ENCODE assay signal across 17 cellular contexts in the genomic region with DNA sequence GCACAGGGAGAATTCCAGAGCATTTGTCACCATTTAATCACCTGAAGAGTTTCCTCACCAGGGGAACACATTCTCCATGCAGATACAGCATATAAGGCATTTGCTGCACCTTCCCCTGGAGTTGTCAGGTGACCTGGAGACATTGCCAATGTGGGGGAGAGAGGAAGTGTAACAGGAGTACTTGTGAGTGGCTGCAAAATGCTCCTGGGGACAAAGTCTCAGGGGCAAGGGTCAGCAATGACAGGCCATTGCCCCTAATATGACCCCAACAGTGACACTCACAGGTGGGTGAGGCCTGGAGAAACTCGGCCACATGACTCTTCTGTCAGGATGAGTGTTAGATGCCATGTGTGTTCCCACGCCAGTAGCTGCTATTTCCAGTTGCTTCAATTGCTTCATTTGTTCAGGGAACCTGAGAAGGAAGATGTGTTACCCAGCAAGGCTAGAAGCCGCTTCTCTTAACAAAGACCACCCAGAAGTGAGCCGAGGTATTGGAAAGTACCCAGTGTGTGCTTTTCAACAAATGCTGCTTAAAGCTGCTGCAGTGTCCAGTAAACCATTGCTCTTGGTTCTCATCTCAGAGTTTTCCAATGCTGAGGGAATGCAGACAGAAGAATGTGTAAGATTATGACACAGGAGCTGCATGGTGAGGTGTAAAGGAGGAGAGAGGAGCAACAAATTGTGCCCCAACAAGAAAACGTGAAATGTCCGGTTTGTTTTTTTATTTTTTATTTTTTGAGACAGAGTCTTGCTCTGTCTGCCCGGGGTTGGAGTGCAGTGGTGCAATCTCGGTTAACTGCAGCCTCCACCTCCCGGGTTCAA.
DNase-seq lines count a peak whose midpoint lies in the region; ATAC-seq, FAIRE-seq and TF ChIP-seq lines count a peak whose summit lies in the region.
"Had no signal": no experiment of that assay in that cellular context is flagged by ENCODE, and none has a peak within 500 bp of the region (broad histone marks: within the 10 kb centered on the region; RNA-seq: fewer than 3 reads in every experiment).

No MANE protein-coding gene starts in this region.

- peak overlapping the region; percentile 47; the same call in 1 of the 2 replicates for H3K9ac ChIP-seq in BLaER1
- H3K9ac ChIP-seq in Loucy (ENCODE audit: low read depth, low read length, poor library complexity, severe bottlenecking), result no peak overlapping the region

- ATAC-seq in HG02571 (IDR thresholded peaks at IDR 0.05; ENCODE audit: unreplicated experiment), result no peak
- ATAC-seq: HCT116 had no signal

- H3K27me3 ChIP-seq in BLaER1 (no peaks in the 10 kb centered on the region), Loucy (ENCODE audit: insufficient read depth, low read length, poor library complexity, severe bottlenecking) (no peaks in the 10 kb centered on the region)
- H3K27me3 ChIP-seq: adrenal gland, upper lobe of left lung had no signal

- no peaks in the 10 kb centered on the region for H3K9me3 ChIP-seq in BLaER1
- H3K9me3 ChIP-seq in Loucy (ENCODE audit: insufficient read depth, low read depth, low read length), result no peaks in the 10 kb centered on the region
- H3K9me3 ChIP-seq: adrenal gland, upper lobe of left lung had no signal

- H3K36me3 Mint-ChIP-seq in dendritic cell treated with granulocyte-macrophage colony-stimulating factor and Interleukin-4, amounts not matched to agents 40 ng/mL and 50 ng/mL, for 4 days (ENCODE audit: low read depth), result no peaks in the 10 kb centered on the region
- H3K36me3 Mint-ChIP-seq: activated CD4-positive, alpha-beta memory T cell treated with anti-CD3 and anti-CD28 coated beads for 36 hours; stimulated activated naive B cell treated with anti-CD40 and anti-IgM and Interleukin-4, amounts not matched to agents 10 μg/mL and 1 μg/mL and 100 μg/mL, for 72 hours had no signal

- H3K9me2 ChIP-seq in Loucy (replicated peaks; ENCODE audit: low read depth, low read length), result no peaks in the 10 kb centered on the region

- H4K20me1 ChIP-seq in BLaER1 (no peaks in the 10 kb centered on the region), Loucy (ENCODE audit: insufficient read depth, low read length, poor library complexity, severe bottlenecking) (no peaks in the 10 kb centered on the region)

- H3K36me3 ChIP-seq in BLaER1, result no peaks in the 10 kb centered on the region
- H3K36me3 ChIP-seq in Loucy (ENCODE audit: insufficient read depth, low read length), result no peaks in the 10 kb centered on the region
- H3K36me3 ChIP-seq: adrenal gland, upper lobe of left lung had no signal

- peak overlapping the region; percentile 82 for H3K27ac ChIP-seq in BLaER1
- H3K27ac ChIP-seq: adrenal gland, skin epidermis, upper lobe of left lung had no signal

- DNase-seq in mucosa of gallbladder (ENCODE audit: low spot score) (peak; percentile 26), GM19239 (ENCODE audit: insufficient read length, low spot score) (no peak), hypothalamus (lab: John Stamatoyannopoulos, UW) (no peak), NCI-H1105 (lab: John Stamatoyannopoulos, UW) (no peak)
- DNase-seq: mammary epithelial cell, NCI-H1436 treated with DMSO at 0.1 percent for 48 hours had no signal

- no peaks in the 10 kb centered on the region for H3F3A ChIP-seq in Loucy (ENCODE audit: low read depth)

- H3K4me1 Mint-ChIP-seq in dendritic cell treated with granulocyte-macrophage colony-stimulating factor and Interleukin-4, amounts not matched to agents 40 ng/mL and 50 ng/mL, for 4 days (ENCODE audit: low read depth), result peaks cover 28% of the 10 kb centered on the region

- TF ChIP-seq CTCF in Loucy (conservative IDR thresholded peaks at IDR 0.05; ENCODE audit: low read length), result no peak

- H3K9me3 Mint-ChIP-seq in dendritic cell treated with granulocyte-macrophage colony-stimulating factor and Interleukin-4, amounts not matched to agents 40 ng/mL and 50 ng/mL, for 4 days, result no peaks in the 10 kb centered on the region
- H3K9me3 Mint-ChIP-seq: activated CD4-positive, alpha-beta memory T cell treated with anti-CD3 and anti-CD28 coated beads for 36 hours; activated T-helper 1 cell treated with anti-CD3 and anti-CD28 coated beads, Interleukin-12 subunit alpha, Interleukin-12 subunit beta, Interleukin-2, Interleukin-4 antibody, amounts not matched to agents 30 ng/mL and 10 ng/mL and 1 ng/mL, durations not matched to agents 14 hours and 24 hours and 36 hours; stimulated activated naive B cell treated with anti-CD40 and anti-IgM and Interleukin-4, amounts not matched to agents 10 μg/mL and 1 μg/mL and 100 μg/mL, for 72 hours had no signal

- no peak overlapping the region for H3K4me3 ChIP-seq in BLaER1
- no peak overlapping the region for H3K4me3 ChIP-seq in Loucy (ENCODE audit: low read length, poor library complexity, severe bottlenecking)
- H3K4me3 ChIP-seq: adrenal gland, skin epidermis, upper lobe of left lung had no signal

- H3K4me1 ChIP-seq in BLaER1, result peaks cover 79% of the 10 kb centered on the region
- H3K4me1 ChIP-seq in Loucy (ENCODE audit: insufficient read depth, low read length, poor library complexity, severe bottlenecking), result peaks cover 38% of the 10 kb centered on the region
- H3K4me1 ChIP-seq: adrenal gland had no signal

- H3K27ac Mint-ChIP-seq in dendritic cell treated with granulocyte-macrophage colony-stimulating factor and Interleukin-4, amounts not matched to agents 40 ng/mL and 50 ng/mL, for 4 days, result peak overlapping the region; percentile 81
- H3K27ac Mint-ChIP-seq: activated T-helper 1 cell treated with anti-CD3 and anti-CD28 coated beads, Interleukin-12 subunit alpha, Interleukin-12 subunit beta, Interleukin-2, Interleukin-4 antibody, amounts not matched to agents 30 ng/mL and 10 ng/mL and 1 ng/mL, durations not matched to agents 14 hours and 24 hours and 36 hours had no signal

- H3K4me3 Mint-ChIP-seq in dendritic cell treated with granulocyte-macrophage colony-stimulating factor and Interleukin-4, amounts not matched to agents 40 ng/mL and 50 ng/mL, for 4 days, result no peak overlapping the region
- H3K4me3 Mint-ChIP-seq: activated CD4-positive, alpha-beta memory T cell treated with anti-CD3 and anti-CD28 coated beads for 36 hours had no signal

- H3K4me2 ChIP-seq in BLaER1, result peak overlapping the region; percentile 92
- peak overlapping the region; percentile 53 for H3K4me2 ChIP-seq in Loucy (ENCODE audit: low read depth, low read length, poor library complexity, severe bottlenecking)

- no peak for FAIRE-seq in GM19239 (lab: Jason Lieb, UNC)

- intact Hi-C loops in dendritic cell treated with granulocyte-macrophage colony-stimulating factor and Interleukin-4, amounts not matched to agents 40 ng/mL and 50 ng/mL, for 4 days (cut with micrococcal nuclease), result no loop called here

- H3K27me3 Mint-ChIP-seq in dendritic cell treated with granulocyte-macrophage colony-stimulating factor and Interleukin-4, amounts not matched to agents 40 ng/mL and 50 ng/mL, for 4 days, result peaks cover 2% of the 10 kb centered on the region
- H3K27me3 Mint-ChIP-seq: activated CD4-positive, alpha-beta memory T cell treated with anti-CD3 and anti-CD28 coated beads for 36 hours; stimulated activated naive B cell treated with anti-CD40 and anti-IgM and Interleukin-4, amounts not matched to agents 10 μg/mL and 1 μg/mL and 100 μg/mL, for 72 hours had no signal

- H3K79me2 ChIP-seq in Loucy (ENCODE audit: insufficient read depth, low read length), result no peaks in the 10 kb centered on the region

- peak overlapping the region; percentile 18 for H2AFZ ChIP-seq in Loucy (ENCODE audit: low read length)
